In the genomic region with DNA sequence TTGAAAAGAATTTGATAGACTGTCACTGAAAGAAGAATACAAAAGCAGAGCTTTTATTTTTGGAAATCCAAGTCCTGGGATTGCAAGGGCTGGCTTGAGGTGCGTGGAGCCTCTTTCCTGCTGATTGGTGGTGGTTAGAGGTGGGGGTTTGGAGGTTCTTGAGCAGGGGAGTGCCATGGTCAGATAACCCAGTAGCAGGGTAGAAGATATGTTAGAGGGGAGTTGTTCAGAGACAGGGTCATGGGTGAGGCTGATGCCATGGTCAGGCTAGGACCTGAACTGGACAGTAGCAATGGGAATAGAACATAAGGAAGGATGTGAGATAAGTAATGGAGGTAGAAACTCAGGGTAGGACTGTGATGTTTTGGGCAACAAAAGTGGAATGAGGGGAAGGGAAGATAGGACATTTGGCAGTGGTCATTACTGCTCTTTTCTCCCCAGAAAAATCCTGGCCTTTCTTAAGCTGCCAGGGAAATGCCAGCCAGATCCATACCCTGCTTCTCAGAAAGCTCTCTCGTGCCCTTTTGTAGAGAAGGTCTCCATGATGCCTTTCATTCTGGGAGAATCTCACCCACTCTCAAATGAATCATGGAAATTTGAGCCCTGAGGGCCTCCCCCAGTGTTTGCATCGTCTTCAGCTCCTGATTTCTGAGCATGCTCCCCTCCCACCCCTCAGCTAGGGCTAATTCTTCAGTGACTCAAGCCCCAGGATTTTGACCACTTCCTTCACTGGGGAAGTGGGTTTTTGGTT, we compare ENCODE assay signal across 8 cellular contexts. TPM values are rescaled to one million over a fixed set of nuclear protein-coding genes. Genes with fewer than 3 reads are reported as not detected.
A peak's percentile ranks its signal among the peaks of the same experiment; 100 is the strongest.
DNase-seq lines count a peak whose midpoint lies in the region; ATAC-seq and TF ChIP-seq lines count a peak whose summit lies in the region.

No MANE protein-coding gene starts in this region.

- dilution Hi-C loops in mammary epithelial cell (cut with HindIII; ENCODE audit: low sequenced_read_pairs) = loop anchor here (25.0 kb wide), 1 partner anchor 194 kb away; the partner anchor contains the start of gene HEBP1

- H2AFZ ChIP-seq in mammary epithelial cell (ENCODE audit: low read depth, low read length) = no peak overlapping the region
- H2AFZ ChIP-seq in neural progenitor cell (replicated peaks) = peak overlapping the region; percentile 30

- H3K9me3 ChIP-seq in mammary epithelial cell (replicated peaks; ENCODE audit: insufficient read depth, low read length) (no peaks in the 10 kb centered on the region), neural progenitor cell (ENCODE audit: low read depth) (no peaks in the 10 kb centered on the region), WERI-Rb-1 (ENCODE audit: severe bottlenecking) (no peaks in the 10 kb centered on the region)

- TF ChIP-seq CTCF in mammary epithelial cell (conservative IDR thresholded peaks at IDR 0.05 in 1 of 2, IDR thresholded peaks at IDR 0.05 in 1 of 2; ENCODE audit: extremely low read depth in 1 of 2, insufficient read depth in 1 of 2, low read depth in 1 of 2, low read length in 2 of 2) (no peak), neural progenitor cell (IDR thresholded peaks at IDR 0.05) (no peak), WERI-Rb-1 (IDR thresholded peaks at IDR 0.05; ENCODE audit: low read depth, low read length) (no peak)

- peak overlapping the region; percentile 92 for H3K27ac ChIP-seq in mammary epithelial cell (ENCODE audit: insufficient read depth, low read depth, low read length)
- no peak overlapping the region for H3K27ac ChIP-seq in neural progenitor cell
- no peak overlapping the region for H3K27ac ChIP-seq in WERI-Rb-1

- no peaks in the 10 kb centered on the region for H4K20me1 ChIP-seq in mammary epithelial cell (ENCODE audit: insufficient read depth, low read length)
- H4K20me1 ChIP-seq in neural progenitor cell (ENCODE audit: low read depth) = no peaks in the 10 kb centered on the region

- peaks cover 16% of the 10 kb centered on the region for H3K36me3 ChIP-seq in mammary epithelial cell (ENCODE audit: insufficient read depth, low read length)
- no peaks in the 10 kb centered on the region for H3K36me3 ChIP-seq in neural progenitor cell
- H3K36me3 ChIP-seq in WERI-Rb-1 = no peaks in the 10 kb centered on the region

- CTCF ChIA-PET in mammary epithelial cell (lab: Charles Lee; ENCODE audit: low non-redundant PET) = interaction anchor here (0.6 kb wide), 1 partner anchor 10 kb away, joined by 6 read pairs; the partner anchor contains the start of gene EMP1

- H3K4me1 ChIP-seq in mammary epithelial cell (ENCODE audit: insufficient read depth, low read length) = peaks cover 94% of the 10 kb centered on the region
- peaks cover 28% of the 10 kb centered on the region for H3K4me1 ChIP-seq in neural progenitor cell

- H3K27me3 ChIP-seq in mammary epithelial cell (ENCODE audit: insufficient read depth, low read length) (no peaks in the 10 kb centered on the region), neural progenitor cell (peaks cover 4% of the 10 kb centered on the region), WERI-Rb-1 (ENCODE audit: insufficient read depth, low read depth, severe bottlenecking) (no peaks in the 10 kb centered on the region)

- WGBS in mammary epithelial cell (ENCODE audit: low coverage, missing lambda C conversion rate) = 25% methylated on average over 3 of the region's 3 CpGs

- no peaks in the 10 kb centered on the region for H3K9me3 Mint-ChIP-seq in neural progenitor cell

- peak overlapping the region; percentile 5 for H3K4me3 Mint-ChIP-seq in neural progenitor cell

- H3K4me3 ChIP-seq in mammary epithelial cell (replicated peaks in 1 of 3; ENCODE audit: insufficient read depth in 1 of 3, low read depth in 2 of 3, low read length in 3 of 3) (peak overlapping the region in 1 of 3 experiments; percentile 5), neural progenitor cell (no peak overlapping the region), WERI-Rb-1 (ENCODE audit: low read depth, low read length) (no peak overlapping the region)

- TSS peak; percentile 90 for BruUV-seq in mammary epithelial cell (replicated peaks; lab: Mats Ljungman, UMichigan)

- in situ Hi-C loops in mammary epithelial cell (cut with MboI; ENCODE audit: low sequenced_read_pairs in 2 of 2) = loop anchor here (10.0 to 25.0 kb wide), 2 partner anchors 201 to 394 kb away; partner anchors contain the start of genes DDX47 (in 1 of the 2) and HEBP1 (in 1 of the 2)

- no peaks in the 10 kb centered on the region for H3K36me3 Mint-ChIP-seq in neural progenitor cell

- DNase-seq in CD1c-positive myeloid dendritic cell (ENCODE audit: extremely low spot score) (peak; percentile 81), NCI-H69 (lab: John Stamatoyannopoulos, UW) (peak; percentile 1), mammary epithelial cell (peak; percentile 96), neural progenitor cell (ENCODE audit: low spot score) (no peak), midbrain (lab: John Stamatoyannopoulos, UW) (no peak), WERI-Rb-1 (no peak)

- intact Hi-C loops in mammary epithelial cell (cut with micrococcal nuclease) = loop anchor here (1.0 to 2.0 kb wide), 2 partner anchors 10 to 41 kb away; partner anchors contain the start of gene EMP1

- H3K79me2 ChIP-seq in mammary epithelial cell (ENCODE audit: insufficient read depth, low read length) (peaks cover 98% of the 10 kb centered on the region), neural progenitor cell (ENCODE audit: low read depth) (no peaks in the 10 kb centered on the region)

- H3K9ac ChIP-seq in mammary epithelial cell (ENCODE audit: insufficient read depth, low read length) (peak overlapping the region; percentile 63), neural progenitor cell (no peak overlapping the region)

- H3K27ac Mint-ChIP-seq in neural progenitor cell = peak overlapping the region; percentile 78

- ATAC-seq in GM19463 (IDR thresholded peaks at IDR 0.05; ENCODE audit: unreplicated experiment) (no peak), HG02798 (IDR thresholded peaks at IDR 0.05; ENCODE audit: poor library complexity, unreplicated experiment) (no peak)

- peaks cover 2% of the 10 kb centered on the region for H3K27me3 Mint-ChIP-seq in neural progenitor cell (ENCODE audit: insufficient read depth, low read depth)

- H3K4me2 ChIP-seq in mammary epithelial cell (ENCODE audit: insufficient read depth, low read depth, low read length) (peak overlapping the region; percentile 63), neural progenitor cell (no peak overlapping the region)

- peaks cover 7% of the 10 kb centered on the region for H3F3A ChIP-seq in neural progenitor cell (ENCODE audit: low read depth)

- H3K4me1 Mint-ChIP-seq in neural progenitor cell = peaks cover 76% of the 10 kb centered on the region

RNA-seq across cellular contexts. Expression of gene EMP1, which starts 9.5 kb away (rescaled TPM):
- 100 to 1,000 TPM in 1 of 2 donors, 10 to 100 TPM in 1; 33.7 to 204 TPM for total RNA-seq in mammary epithelial cell
- 309 TPM for polyA plus RNA-seq in mammary epithelial cell
- polyA minus RNA-seq in mammary epithelial cell = 450 TPM
- total RNA-seq in neural progenitor cell (ENCODE audit: low replicate concordance) = 0.43 TPM in 1 of 2 replicates, not detected in the other

Comparison
In these comparisons a context has a peak if more than half of its experiments do, and no peak if none do; other contexts are left out.
1. DNase-seq: peak in CD1c-positive myeloid dendritic cell (single experiment), NCI-H69 (single experiment) and mammary epithelial cell (single experiment); none in neural progenitor cell (single experiment), midbrain (single experiment) and WERI-Rb-1 (single experiment).
2. RNA of gene EMP1, which starts 9.5 kb away (total RNA-seq): 33.7 to 204 TPM in mammary epithelial cell; 0.43 TPM in neural progenitor cell; every median in the first group is over 10 times any median in the second.